Comparison of ENCODE assay signal across 27 cellular contexts in genomic region chr6:2643935-2644539, GRCh38.
"Had no signal": no experiment of that assay in that cellular context is flagged by ENCODE, and none has a peak within 500 bp of the region (broad histone marks: within the 10 kb centered on the region; RNA-seq: fewer than 3 reads in every experiment).

No MANE protein-coding gene starts in this region.

- ATAC-seq: natural killer cell; psoas muscle; right cardiac atrium; right lobe of liver; stimulated activated naive B cell treated with anti-CD40 and anti-IgM and Interleukin-4, amounts not matched to agents 10 μg/mL and 1 μg/mL and 100 μg/mL, for 72 hours had no signal

- H3K36me3 Mint-ChIP-seq: natural killer cell; neural progenitor cell; stimulated activated effector memory CD8-positive, alpha-beta T cell treated with anti-CD3 and anti-CD28 coated beads, Interleukin-12 subunit alpha, Interleukin-12 subunit beta, amount 100 ng/mL, for 72 hours; stimulated activated naive B cell treated with anti-CD40 and anti-IgM and Interleukin-4, amounts not matched to agents 10 μg/mL and 1 μg/mL and 100 μg/mL, for 72 hours had no signal

- H3K9me3 ChIP-seq: ovary, psoas muscle, right lobe of liver, sigmoid colon, stomach, thoracic aorta, thyroid gland, tibial nerve, upper lobe of left lung had no signal

- H3K4me3 Mint-ChIP-seq: natural killer cell; nephron; neural progenitor cell; stimulated activated effector memory CD8-positive, alpha-beta T cell treated with anti-CD3 and anti-CD28 coated beads, Interleukin-12 subunit alpha, Interleukin-12 subunit beta, amount 100 ng/mL, for 72 hours; stimulated activated naive B cell treated with anti-CD40 and anti-IgM and Interleukin-4, amounts not matched to agents 10 μg/mL and 1 μg/mL and 100 μg/mL, for 72 hours; stimulated activated naive CD8-positive, alpha-beta T cell treated with anti-CD3 and anti-CD28 coated beads, Interleukin-15, Interleukin-2, amounts not matched to agents 100 ng/mL and 50 ng/mL, for 24 hours had no signal

- H3K4me3 ChIP-seq: neural progenitor cell, ovary, psoas muscle, right lobe of liver, sigmoid colon, stomach, thoracic aorta, thyroid gland, tibial nerve, upper lobe of left lung had no signal

- H3K27me3 ChIP-seq: neural progenitor cell, ovary, right lobe of liver, thyroid gland, tibial nerve, upper lobe of left lung had no signal

- H3K27ac Mint-ChIP-seq: natural killer cell; nephron; neural progenitor cell; progenitor cell of endocrine pancreas; stimulated activated effector memory CD8-positive, alpha-beta T cell treated with anti-CD3 and anti-CD28 coated beads, Interleukin-12 subunit alpha, Interleukin-12 subunit beta, amount 100 ng/mL, for 72 hours; stimulated activated naive B cell treated with anti-CD40 and anti-IgM and Interleukin-4, amounts not matched to agents 10 μg/mL and 1 μg/mL and 100 μg/mL, for 72 hours; stimulated activated naive CD8-positive, alpha-beta T cell treated with anti-CD3 and anti-CD28 coated beads, Interleukin-15, Interleukin-2, amounts not matched to agents 100 ng/mL and 50 ng/mL, for 24 hours had no signal

- H3K36me3 ChIP-seq: neural progenitor cell, ovary, right lobe of liver, sigmoid colon, stomach, thoracic aorta, thyroid gland, tibial nerve, upper lobe of left lung had no signal

- H3K4me1 ChIP-seq: parathyroid adenoma, psoas muscle, right lobe of liver, stomach, thyroid gland, tibial nerve, upper lobe of left lung had no signal

- DNase-seq: natural killer cell; occipital lobe; ovary; posterior cingulate gyrus; psoas muscle; right cardiac atrium; right lobe of liver; sigmoid colon; small intestine; stimulated activated CD4-positive, alpha-beta T cell treated with anti-CD3 and anti-CD28 coated beads, Interleukin-15, amount 100 ng/mL, for 24 hours; stimulated activated CD4-positive, alpha-beta T cell treated with anti-CD3 and anti-CD28 coated beads, Interleukin-2, amount 100 ng/mL, for 24 hours; stimulated activated CD4-positive, alpha-beta T cell treated with anti-CD3 and anti-CD28 coated beads, Interleukin-2, amount 100 ng/mL, for 48 hours; stimulated activated CD4-positive, alpha-beta T cell treated with anti-CD3 and anti-CD28 coated beads, Interleukin-4, amount 100 ng/mL, for 24 hours; stimulated activated naive B cell treated with anti-CD40 and anti-IgM and Interleukin-4, amounts not matched to agents 10 μg/mL and 1 μg/mL and 100 μg/mL, for 72 hours; stimulated activated naive CD4-positive, alpha-beta T cell treated with Interleukin-2 at 50 U/mL for 16 hours; stomach; thyroid gland; trophoblast cell; upper lobe of left lung had no signal

- H3K9me3 Mint-ChIP-seq: natural killer cell; neural progenitor cell; stimulated activated effector memory CD8-positive, alpha-beta T cell treated with anti-CD3 and anti-CD28 coated beads, Interleukin-12 subunit alpha, Interleukin-12 subunit beta, amount 100 ng/mL, for 72 hours; stimulated activated naive B cell treated with anti-CD40 and anti-IgM and Interleukin-4, amounts not matched to agents 10 μg/mL and 1 μg/mL and 100 μg/mL, for 72 hours; stimulated activated naive CD8-positive, alpha-beta T cell treated with anti-CD3 and anti-CD28 coated beads, Interleukin-15, Interleukin-2, amounts not matched to agents 100 ng/mL and 50 ng/mL, for 24 hours had no signal

- H3K27ac ChIP-seq: neural progenitor cell, ovary, parathyroid adenoma, psoas muscle, right lobe of liver, sigmoid colon, stomach, thoracic aorta, thyroid gland, tibial nerve, upper lobe of left lung had no signal

- H3K4me1 Mint-ChIP-seq: nephron had no signal
